ENCODE assay signal across 25 cellular contexts in genomic region chr15:100783760-100784492, GRCh38.
DNase-seq lines count a peak whose midpoint lies in the region; ATAC-seq and TF ChIP-seq lines count a peak whose summit lies in the region.
"Had no signal": no experiment of that assay in that cellular context is flagged by ENCODE, and none has a peak within 500 bp of the region (broad histone marks: within the 10 kb centered on the region; RNA-seq: fewer than 3 reads in every experiment).

No MANE protein-coding gene starts in this region.

- no peak overlapping the region for H3K27ac ChIP-seq in suprapubic skin
- H3K27ac ChIP-seq: 22Rv1, esophagus muscularis mucosa, foreskin keratinocyte, heart left ventricle, neutrophil, RWPE1, SK-N-MC, upper lobe of left lung had no signal

- H3K4me1 ChIP-seq in suprapubic skin: no peaks in the 10 kb centered on the region
- H3K4me1 ChIP-seq: esophagus muscularis mucosa, heart left ventricle, upper lobe of left lung had no signal

- H3K36me3 ChIP-seq in H7 (replicated peaks; ENCODE audit: control insufficient read depth, insufficient read depth, low read length) (no peaks in the 10 kb centered on the region), suprapubic skin (no peaks in the 10 kb centered on the region)
- H3K36me3 ChIP-seq: esophagus muscularis mucosa, heart left ventricle, neutrophil, upper lobe of left lung had no signal

- no peaks in the 10 kb centered on the region for H3K4me1 Mint-ChIP-seq in activated CD4-positive, alpha-beta T cell treated with anti-CD3 and anti-CD28 coated beads, Interleukin-2, amount 10 ng/mL, durations not matched to agents 24 days and 14 days
- H3K4me1 Mint-ChIP-seq in stimulated activated naive B cell treated with anti-CD40 and anti-IgM and Interleukin-4, amounts not matched to agents 10 μg/mL and 1 μg/mL and 100 μg/mL, for 72 hours: no peaks in the 10 kb centered on the region
- H3K4me1 Mint-ChIP-seq in nephron progenitor cell: peaks cover 15% of the 10 kb centered on the region
- H3K4me1 Mint-ChIP-seq: activated naive CD4-positive, alpha-beta T cell treated with anti-CD3 and anti-CD28 coated beads, Interleukin-2, amount 50 U/mL, for 24 hours; CD4-positive, CD25-positive, alpha-beta regulatory T cell had no signal

- H3K4me3 Mint-ChIP-seq in activated CD4-positive, alpha-beta T cell treated with anti-CD3 and anti-CD28 coated beads, Interleukin-2, amount 10 ng/mL, durations not matched to agents 24 days and 14 days: no peak overlapping the region
- no peak overlapping the region for H3K4me3 Mint-ChIP-seq in stimulated activated naive B cell treated with anti-CD40 and anti-IgM and Interleukin-4, amounts not matched to agents 10 μg/mL and 1 μg/mL and 100 μg/mL, for 72 hours
- H3K4me3 Mint-ChIP-seq in nephron progenitor cell: no peak overlapping the region
- H3K4me3 Mint-ChIP-seq: activated naive CD4-positive, alpha-beta T cell treated with anti-CD3 and anti-CD28 coated beads, Interleukin-2, amount 50 U/mL, for 24 hours; activated T-cell treated with anti-CD3 and anti-CD28 coated beads, Interleukin-2, amount 50 U/mL, for 72 hours; CD4-positive, CD25-positive, alpha-beta regulatory T cell had no signal

- H3K27me3 ChIP-seq in H7 (ENCODE audit: control insufficient read depth, insufficient read depth, low read length): no peaks in the 10 kb centered on the region
- peaks cover 7% of the 10 kb centered on the region for H3K27me3 ChIP-seq in suprapubic skin
- H3K27me3 ChIP-seq: foreskin keratinocyte, upper lobe of left lung had no signal

- 83% methylated on average over 17 of the region's 17 CpGs for WGBS in suprapubic skin

- no peak for TF ChIP-seq POLR2A in suprapubic skin (IDR thresholded peaks at IDR 0.05)

- H3K27me3 Mint-ChIP-seq in activated CD4-positive, alpha-beta T cell treated with anti-CD3 and anti-CD28 coated beads, Interleukin-2, amount 10 ng/mL, durations not matched to agents 24 days and 14 days: no peaks in the 10 kb centered on the region
- H3K27me3 Mint-ChIP-seq in stimulated activated naive B cell treated with anti-CD40 and anti-IgM and Interleukin-4, amounts not matched to agents 10 μg/mL and 1 μg/mL and 100 μg/mL, for 72 hours: peaks cover 8 to 13% of the 10 kb centered on the region in 2 donors
- H3K27me3 Mint-ChIP-seq in nephron progenitor cell (ENCODE audit: low read depth, poor library complexity): peaks cover 3% of the 10 kb centered on the region
- H3K27me3 Mint-ChIP-seq: CD4-positive, CD25-positive, alpha-beta regulatory T cell had no signal

- H3K36me3 Mint-ChIP-seq in activated CD4-positive, alpha-beta T cell treated with anti-CD3 and anti-CD28 coated beads, Interleukin-2, amount 10 ng/mL, durations not matched to agents 24 days and 14 days (ENCODE audit: low read depth): no peaks in the 10 kb centered on the region
- H3K36me3 Mint-ChIP-seq in stimulated activated naive B cell treated with anti-CD40 and anti-IgM and Interleukin-4, amounts not matched to agents 10 μg/mL and 1 μg/mL and 100 μg/mL, for 72 hours: no peaks in the 10 kb centered on the region
- H3K36me3 Mint-ChIP-seq in nephron progenitor cell (ENCODE audit: low read depth): no peaks in the 10 kb centered on the region
- H3K36me3 Mint-ChIP-seq: activated naive CD4-positive, alpha-beta T cell treated with anti-CD3 and anti-CD28 coated beads, Interleukin-2, amount 50 U/mL, for 24 hours; CD4-positive, CD25-positive, alpha-beta regulatory T cell had no signal

- peak; percentile 26 for DNase-seq in activated CD4-positive, alpha-beta T cell treated with anti-CD3 and anti-CD28 coated beads, Interleukin-2, amount 10 ng/mL, durations not matched to agents 24 days and 14 days
- no peak for DNase-seq in activated CD4-positive, alpha-beta T cell treated with anti-CD3 and anti-CD28 coated beads, Interleukin-2, amount 50 U/mL, for 48 hours
- DNase-seq in H7: peak; percentile 16
- DNase-seq in islet precursor cell: peak; percentile 36
- peak; percentile 33 to 71 for DNase-seq in suprapubic skin (ENCODE audit: low spot score in 2 of 2)
- DNase-seq in stimulated activated naive B cell treated with anti-CD40 and anti-IgM and Interleukin-4, amounts not matched to agents 10 μg/mL and 1 μg/mL and 100 μg/mL, for 72 hours: no peak
- DNase-seq in nephron progenitor cell: no peak
- no peak for DNase-seq in NCI-H146 (lab: John Stamatoyannopoulos, UW)
- DNase-seq: activated T-cell treated with anti-CD3 and anti-CD28 coated beads, Interleukin-2, amount 50 U/mL, for 72 hours; CD4-positive, CD25-positive, alpha-beta regulatory T cell; cortex of kidney; foreskin keratinocyte; Kasumi-1; kidney glomerular epithelial cell; NCI-H1436; NCI-H2107; NCI-H446 treated with DMSO at 0.1 percent for 48 hours had no signal

- intact Hi-C loops in activated CD4-positive, alpha-beta T cell treated with anti-CD3 and anti-CD28 coated beads, Interleukin-2, amount 10 ng/mL, durations not matched to agents 24 days and 14 days (cut with micrococcal nuclease): no loop called here

- H3K4me3 ChIP-seq in H7 (ENCODE audit: insufficient read depth, low read depth, low read length): no peak overlapping the region
- no peak overlapping the region for H3K4me3 ChIP-seq in suprapubic skin
- H3K4me3 ChIP-seq: esophagus muscularis mucosa, heart left ventricle, SK-N-MC, upper lobe of left lung had no signal

- no peak for TF ChIP-seq EP300 in suprapubic skin (IDR thresholded peaks at IDR 0.05)

- no peak for TF ChIP-seq CTCF in suprapubic skin (IDR thresholded peaks at IDR 0.05)
- no peak for TF ChIP-seq CTCF in nephron progenitor cell (IDR thresholded peaks at IDR 0.05)

- H3K27ac Mint-ChIP-seq in activated CD4-positive, alpha-beta T cell treated with anti-CD3 and anti-CD28 coated beads, Interleukin-2, amount 10 ng/mL, durations not matched to agents 24 days and 14 days: no peak overlapping the region
- no peak overlapping the region for H3K27ac Mint-ChIP-seq in stimulated activated naive B cell treated with anti-CD40 and anti-IgM and Interleukin-4, amounts not matched to agents 10 μg/mL and 1 μg/mL and 100 μg/mL, for 72 hours
- no peak overlapping the region for H3K27ac Mint-ChIP-seq in nephron progenitor cell
- H3K27ac Mint-ChIP-seq: activated naive CD4-positive, alpha-beta T cell treated with anti-CD3 and anti-CD28 coated beads, Interleukin-2, amount 50 U/mL, for 24 hours; activated T-cell treated with anti-CD3 and anti-CD28 coated beads, Interleukin-2, amount 50 U/mL, for 72 hours; CD4-positive, CD25-positive, alpha-beta regulatory T cell had no signal

- no peak for ATAC-seq in stimulated activated naive B cell treated with anti-CD40 and anti-IgM and Interleukin-4, amounts not matched to agents 10 μg/mL and 1 μg/mL and 100 μg/mL, for 72 hours (replicated peaks)
- ATAC-seq: activated T-cell treated with anti-CD3 and anti-CD28 coated beads, Interleukin-2, amount 50 U/mL, for 72 hours; foreskin keratinocyte; heart left ventricle had no signal

- no peaks in the 10 kb centered on the region for H3K9me3 Mint-ChIP-seq in activated CD4-positive, alpha-beta T cell treated with anti-CD3 and anti-CD28 coated beads, Interleukin-2, amount 10 ng/mL, durations not matched to agents 24 days and 14 days
- H3K9me3 Mint-ChIP-seq in stimulated activated naive B cell treated with anti-CD40 and anti-IgM and Interleukin-4, amounts not matched to agents 10 μg/mL and 1 μg/mL and 100 μg/mL, for 72 hours: no peaks in the 10 kb centered on the region
- H3K9me3 Mint-ChIP-seq in nephron progenitor cell: no peaks in the 10 kb centered on the region
- H3K9me3 Mint-ChIP-seq: activated naive CD4-positive, alpha-beta T cell treated with anti-CD3 and anti-CD28 coated beads, Interleukin-2, amount 50 U/mL, for 24 hours; activated T-cell treated with anti-CD3 and anti-CD28 coated beads, Interleukin-2, amount 50 U/mL, for 72 hours; CD4-positive, CD25-positive, alpha-beta regulatory T cell had no signal

- no peaks in the 10 kb centered on the region for H3K9me3 ChIP-seq in suprapubic skin
- H3K9me3 ChIP-seq: esophagus muscularis mucosa, heart left ventricle, neutrophil, upper lobe of left lung had no signal

Comparison
In these comparisons a context has a peak if more than half of its experiments do, and no peak if none do; other contexts are left out.
1. DNase-seq: peak in activated CD4-positive, alpha-beta T cell treated with anti-CD3 and anti-CD28 coated beads, Interleukin-2, amount 10 ng/mL, durations not matched to agents 24 days and 14 days (single experiment), H7 (single experiment), islet precursor cell (single experiment) and suprapubic skin (2 of 2); none in activated CD4-positive, alpha-beta T cell treated with anti-CD3 and anti-CD28 coated beads, Interleukin-2, amount 50 U/mL, for 48 hours (0 of 2), stimulated activated naive B cell treated with anti-CD40 and anti-IgM and Interleukin-4, amounts not matched to agents 10 μg/mL and 1 μg/mL and 100 μg/mL, for 72 hours (single experiment), nephron progenitor cell (single experiment) and NCI-H146 (single experiment).